In genomic region chr1:25572708-25573590, GRCh38 we compare ENCODE assay signal across 8 cellular contexts. TPM values are rescaled to one million over a fixed set of nuclear protein-coding genes. Genes with fewer than 3 reads are reported as not detected.
A peak's percentile ranks its signal among the peaks of the same experiment; 100 is the strongest.
DNase-seq lines count a peak whose midpoint lies in the region; ATAC-seq and TF ChIP-seq lines count a peak whose summit lies in the region.

No MANE protein-coding gene starts in this region.

- TF ChIP-seq CTCF in astrocyte of the cerebellum (IDR thresholded peaks at IDR 0.05; ENCODE audit: low read depth, low read length, missing control alignments) = peak; percentile 84

- ATAC-seq in HG03095 (IDR thresholded peaks at IDR 0.05; ENCODE audit: unreplicated experiment) = no peak

- H3K4me3 ChIP-seq in H7 (ENCODE audit: insufficient read depth, low read depth, low read length) (no peak overlapping the region), astrocyte of the cerebellum (ENCODE audit: low read depth, low read length) (no peak overlapping the region)

- peak; percentile 53 for DNase-seq in CD1c-positive myeloid dendritic cell (ENCODE audit: extremely low spot score)
- DNase-seq in H7 = peak; percentile 92
- DNase-seq in SK-N-DZ (ENCODE audit: low spot score) = peak; percentile 53
- DNase-seq in astrocyte of the cerebellum (ENCODE audit: low read depth) = no peak
- DNase-seq in islet precursor cell = peak; percentile 82
- DNase-seq in stimulated activated CD4-positive, alpha-beta T cell treated with anti-CD3 and anti-CD28 coated beads, TNF-alpha, amount 100 ng/mL, for 24 hours (ENCODE audit: low read depth in 3 of 3) = peak; percentile 24 to 56 (median 31)
- DNase-seq in globus pallidus (ENCODE audit: low spot score) = no peak

- H3K27me3 ChIP-seq in H7 (ENCODE audit: control insufficient read depth, insufficient read depth, low read length) = no peaks in the 10 kb centered on the region

- H3K36me3 ChIP-seq in H7 (replicated peaks; ENCODE audit: control insufficient read depth, insufficient read depth, low read length) = no peaks in the 10 kb centered on the region

- in situ Hi-C loops in astrocyte of the cerebellum (cut with HindIII; ENCODE audit: low sequenced_read_pairs) = no loop called here

RNA-seq across cellular contexts. Expression of gene LDLRAP1, which starts 29.5 kb away (rescaled TPM):
- total RNA-seq in H7 (2014; rRNA removed; shearing (Covaris generic)) = 47.0 and 47.9 TPM in 2 replicates
- polyA plus RNA-seq in SK-N-DZ (2014; cell fraction: cytosol; rRNA removed) = 0.20 and 0.23 TPM in 2 replicates
- polyA plus RNA-seq in SK-N-DZ (2014; cell fraction: nucleus; rRNA removed) = 0.06 and 0.21 TPM in 2 replicates

RNA-seq across cellular contexts. Expression of gene MAN1C1, which starts 43.6 kb away (rescaled TPM):
- 19.5 and 25.6 TPM in 2 replicates for total RNA-seq in H7 (2014; rRNA removed; shearing (Covaris generic))
- polyA plus RNA-seq in SK-N-DZ (2014; cell fraction: cytosol; rRNA removed) = 0.97 and 3.1 TPM in 2 replicates
- polyA plus RNA-seq in SK-N-DZ (2014; cell fraction: nucleus; rRNA removed) = 2.0 and 5.1 TPM in 2 replicates

Comparison
In these comparisons a context has a peak if more than half of its experiments do, and no peak if none do; other contexts are left out.
1. DNase-seq: peak in CD1c-positive myeloid dendritic cell (single experiment), H7 (single experiment), SK-N-DZ (single experiment), islet precursor cell (single experiment) and stimulated activated CD4-positive, alpha-beta T cell treated with anti-CD3 and anti-CD28 coated beads, TNF-alpha, amount 100 ng/mL, for 24 hours (3 of 3); none in astrocyte of the cerebellum (single experiment) and globus pallidus (single experiment).